In genomic region chr7:77823787-77824186, GRCh38 we compare ENCODE assay signal across 12 cellular contexts. TPM values are rescaled to one million over a fixed set of nuclear protein-coding genes. Genes with fewer than 3 reads are reported as not detected.
DNase-seq lines count a peak whose midpoint lies in the region; ATAC-seq and TF ChIP-seq lines count a peak whose summit lies in the region.
"Had no signal": no experiment of that assay in that cellular context is flagged by ENCODE, and none has a peak within 500 bp of the region (broad histone marks: within the 10 kb centered on the region; RNA-seq: fewer than 3 reads in every experiment).

No MANE protein-coding gene starts in this region.

- in situ Hi-C loops in transverse colon (cut with MboI; ENCODE audit: low pct_ligation_motif_present in 1 of 4, low pct_unique_long_range_greater_than_20kb in 1 of 4, low sequenced_read_pairs in 3 of 4): no loop called here

- peak overlapping the region; percentile 52 to 96 (median 86) for H3K27ac Mint-ChIP-seq in CD14-positive monocyte

- H3K9me3 Mint-ChIP-seq in CD14-positive monocyte: peaks cover 25 to 47% (median 41%) of the 10 kb centered on the region in 7 donors

- TF ChIP-seq EP300 in gastroesophageal sphincter (IDR thresholded peaks at IDR 0.05): no peak
- TF ChIP-seq EP300 in transverse colon (IDR thresholded peaks at IDR 0.05; ENCODE audit: low read depth): no peak

- TF ChIP-seq POLR2A in gastroesophageal sphincter (IDR thresholded peaks at IDR 0.05) (no peak), transverse colon (IDR thresholded peaks at IDR 0.05) (no peak)

- DNase-seq in CD14-positive monocyte (ENCODE audit: low spot score) (no peak), OCI-LY7 (ENCODE audit: low spot score) (no peak), transverse colon (no peak), foreskin melanocyte (no peak)
- no peak for DNase-seq in activated CD4-positive, alpha-beta T cell treated with anti-CD3 and anti-CD28 coated beads, Interleukin-2, amount 50 U/mL, for 48 hours
- DNase-seq: naive thymus-derived CD8-positive, alpha-beta T cell; NCI-H1417 treated with DMSO at 0.1 percent for 48 hours; NCI-H526; thyroid gland had no signal

- BruUV-seq in OCI-LY7 (replicated peaks; lab: Mats Ljungman, UMichigan): no TSS peak

- H3K36me3 ChIP-seq in OCI-LY7 (ENCODE audit: insufficient read depth, low read length): peaks cover 79% of the 10 kb centered on the region
- H3K36me3 ChIP-seq in gastroesophageal sphincter: peaks cover 0 to 6% of the 10 kb centered on the region in 2 donors
- no peaks in the 10 kb centered on the region for H3K36me3 ChIP-seq in transverse colon
- H3K36me3 ChIP-seq: thyroid gland had no signal

- ATAC-seq in GM18858 (IDR thresholded peaks at IDR 0.05; ENCODE audit: unreplicated experiment) (peak; percentile 48), HG02885 (IDR thresholded peaks at IDR 0.05; ENCODE audit: poor library complexity, unreplicated experiment) (peak; percentile 47), gastroesophageal sphincter (no peak)
- ATAC-seq: naive thymus-derived CD8-positive, alpha-beta T cell had no signal

- H3K27me3 Mint-ChIP-seq in CD14-positive monocyte (ENCODE audit: low read depth in 3 of 3): no peaks in the 10 kb centered on the region
- H3K27me3 Mint-ChIP-seq: naive thymus-derived CD8-positive, alpha-beta T cell had no signal

- H3K27me3 ChIP-seq in gastroesophageal sphincter (no peaks in the 10 kb centered on the region), transverse colon (no peaks in the 10 kb centered on the region)
- H3K27me3 ChIP-seq: thyroid gland had no signal

- POLR2A ChIA-PET in OCI-LY7 (lab: Charles Lee): interaction anchor here (0.7 to 3.8 kb wide), 11 partner anchors 9 to 493 kb away, joined by 3 to 21 read pairs (median 5); no protein-coding TSS in a partner anchor

- H2AFZ ChIP-seq in OCI-LY7 (ENCODE audit: low read length): no peak overlapping the region

- H3K4me3 ChIP-seq in OCI-LY7 (ENCODE audit: low read depth, low read length, poor library complexity, severe bottlenecking) (peak overlapping the region; percentile 55), gastroesophageal sphincter (no peak overlapping the region), transverse colon (no peak overlapping the region)
- H3K4me3 ChIP-seq: thyroid gland had no signal

- peaks cover 98% of the 10 kb centered on the region for H3K79me2 ChIP-seq in OCI-LY7 (ENCODE audit: insufficient read depth, low read depth, low read length)

- H3K4me1 Mint-ChIP-seq in CD14-positive monocyte: peaks cover 40% of the 10 kb centered on the region

- H3K9me3 ChIP-seq in OCI-LY7 (ENCODE audit: low read length) (peaks cover 65% of the 10 kb centered on the region), gastroesophageal sphincter (peaks cover 0 to 50% (median 0%) of the 10 kb centered on the region in 3 donors), transverse colon (peaks cover 23 to 27% of the 10 kb centered on the region in 2 donors)
- H3K9me3 ChIP-seq: thyroid gland had no signal

- H3K4me2 ChIP-seq in OCI-LY7 (ENCODE audit: low read length): peak overlapping the region; percentile 73

- peaks cover 67% of the 10 kb centered on the region for H3K4me1 ChIP-seq in OCI-LY7 (ENCODE audit: insufficient read depth, low read length, poor library complexity, severe bottlenecking)
- no peaks in the 10 kb centered on the region for H3K4me1 ChIP-seq in gastroesophageal sphincter
- H3K4me1 ChIP-seq in transverse colon: peaks cover 0 to 7% (median 0%) of the 10 kb centered on the region in 4 donors
- H3K4me1 ChIP-seq: thyroid gland had no signal

- H3K27ac ChIP-seq in OCI-LY7 (ENCODE audit: low read depth, low read length, poor library complexity, severe bottlenecking): peak overlapping the region; percentile 94
- no peak overlapping the region for H3K27ac ChIP-seq in gastroesophageal sphincter
- no peak overlapping the region for H3K27ac ChIP-seq in transverse colon
- H3K27ac ChIP-seq: thyroid gland had no signal

- H3K9me2 ChIP-seq in OCI-LY7 (ENCODE audit: insufficient read depth, low read length): no peaks in the 10 kb centered on the region

- TF ChIP-seq CTCF in CD14-positive monocyte (IDR thresholded peaks at IDR 0.05) (no peak), OCI-LY7 (conservative IDR thresholded peaks at IDR 0.05; ENCODE audit: low read length) (no peak), gastroesophageal sphincter (IDR thresholded peaks at IDR 0.05) (no peak), transverse colon (IDR thresholded peaks at IDR 0.05) (no peak)

- intact Hi-C loops in CD14-positive monocyte (cut with micrococcal nuclease) (no loop called here), OCI-LY7 (cut with micrococcal nuclease; ENCODE audit: unreplicated experiment) (loop anchor here (1.0 to 2.0 kb wide), 2 partner anchors 25 to 83 kb away; partner anchors contain the start of genes PHTF2 and TMEM60), transverse colon (cut with DNase I; ENCODE audit: low total_unique reads) (no loop called here)

- CTCF ChIA-PET in OCI-LY7 (lab: Charles Lee; ENCODE audit: unreplicated experiment): interaction anchor here (0.6 kb wide), 1 partner anchor 153 kb away, joined by 3 read pairs; no protein-coding TSS in a partner anchor

- peaks cover 20 to 30% of the 10 kb centered on the region in 2 donors for H3K36me3 Mint-ChIP-seq in CD14-positive monocyte

- H3K4me3 Mint-ChIP-seq in CD14-positive monocyte: peak overlapping the region; percentile 64 to 80

- WGBS in gastroesophageal sphincter (ENCODE audit: low coverage in 1 of 2), 2 donors: 81 to 88% methylated on average over 2 of the region's 2 CpGs
- 83 to 97% methylated on average over 2 of the region's 2 CpGs for WGBS in transverse colon (ENCODE audit: low coverage in 1 of 2), 2 donors

- no peaks in the 10 kb centered on the region for H4K20me1 ChIP-seq in OCI-LY7 (ENCODE audit: insufficient read depth, low read length)

RNA-seq across cellular contexts. Expression of gene PHTF2, which starts 25.2 kb away (rescaled TPM):
- 10 to 100 TPM; 10.1 to 10.3 TPM for polyA plus RNA-seq in CD14-positive monocyte
- total RNA-seq in OCI-LY7 (2014; rRNA removed; shearing (Covaris generic)): 26.9 and 29.6 TPM in 2 replicates
- total RNA-seq in OCI-LY7 (2022) (62.0 and 62.4 TPM in 2 replicates), gastroesophageal sphincter (10 to 100 TPM; 15.1 to 28.8 (median 20.1) TPM), transverse colon (10 to 100 TPM; 14.5 to 28.6 (median 24.1) TPM)

RNA-seq across cellular contexts. Expression of gene TMEM60, which starts 25.6 kb away (rescaled TPM):
- polyA plus RNA-seq in CD14-positive monocyte: 10 to 100 TPM; 25.6 to 27.6 TPM
- total RNA-seq in OCI-LY7 (2014; rRNA removed; shearing (Covaris generic)): 14.6 and 19.2 TPM in 2 replicates
- total RNA-seq in OCI-LY7 (2022): 23.5 and 29.7 TPM in 2 replicates
- 10 to 100 TPM; 10.6 to 15.7 (median 13.9) TPM for total RNA-seq in gastroesophageal sphincter
- total RNA-seq in transverse colon: 10 to 100 TPM in 2 of 4 donors, 1 to 10 TPM in 2; 3.4 to 15.7 (median 9.5) TPM
